ENCODE assay signal across 9 cellular contexts in genomic region chr4:91113130-91113706, GRCh38.
A peak's percentile ranks its signal among the peaks of the same experiment; 100 is the strongest.
DNase-seq lines count a peak whose midpoint lies in the region; ATAC-seq and TF ChIP-seq lines count a peak whose summit lies in the region.
"Had no signal": no experiment of that assay in that cellular context is flagged by ENCODE, and none has a peak within 500 bp of the region (broad histone marks: within the 10 kb centered on the region; RNA-seq: fewer than 3 reads in every experiment).

No MANE protein-coding gene starts in this region.

- no peak overlapping the region for H2BK15ac ChIP-seq in mesenchymal stem cell (ENCODE audit: low read depth, poor library complexity, severe bottlenecking)

- H3K27ac ChIP-seq in ascending aorta (no peak overlapping the region), mesenchymal stem cell (ENCODE audit: low read length, poor library complexity, severe bottlenecking) (no peak overlapping the region)

- no peak overlapping the region for H3K14ac ChIP-seq in mesenchymal stem cell (ENCODE audit: low read length in 2 of 2)

- H3K27me3 ChIP-seq in ascending aorta (no peaks in the 10 kb centered on the region), mesenchymal stem cell (ENCODE audit: control insufficient read depth in 1 of 2, insufficient read depth in 1 of 2, low read length in 2 of 2) (no peaks in the 10 kb centered on the region)

- H3K36me3 ChIP-seq in ascending aorta (no peaks in the 10 kb centered on the region), mesenchymal stem cell (ENCODE audit: control insufficient read depth in 1 of 2, insufficient read depth in 2 of 2, low read depth in 1 of 2, low read length in 2 of 2) (no peaks in the 10 kb centered on the region)

- H4K8ac ChIP-seq in mesenchymal stem cell (ENCODE audit: low read length): no peak overlapping the region

- H3K4ac ChIP-seq in mesenchymal stem cell (ENCODE audit: low read depth in 1 of 2, low read length in 2 of 2): no peak overlapping the region

- POLR2A ChIA-PET in naive thymus-derived CD8-positive, alpha-beta T cell (lab: Charles Lee): no interaction called here

- ATAC-seq in HG03432 (IDR thresholded peaks at IDR 0.05; ENCODE audit: unreplicated experiment) (peak; percentile 61), GM21360 (IDR thresholded peaks at IDR 0.05; ENCODE audit: unreplicated experiment) (no peak)
- no peak for ATAC-seq in naive thymus-derived CD8-positive, alpha-beta T cell

- intact Hi-C loops in ascending aorta (cut with DNase I): no loop called here

- no peak overlapping the region for H3K4me2 ChIP-seq in mesenchymal stem cell (ENCODE audit: low read length, poor library complexity, severe bottlenecking)

- no peak overlapping the region for H3K27ac Mint-ChIP-seq in naive thymus-derived CD8-positive, alpha-beta T cell
- H3K27ac Mint-ChIP-seq: naive B cell had no signal

- no peaks in the 10 kb centered on the region for H3K9me3 ChIP-seq in ascending aorta
- H3K9me3 ChIP-seq in mesenchymal stem cell (ENCODE audit: control insufficient read depth, low read length): no peaks in the 10 kb centered on the region

- no peaks in the 10 kb centered on the region for H3K79me1 ChIP-seq in mesenchymal stem cell (replicated peaks; ENCODE audit: low read length, poor library complexity, severe bottlenecking)

- no peaks in the 10 kb centered on the region for H3K27me3 Mint-ChIP-seq in naive thymus-derived CD8-positive, alpha-beta T cell
- H3K27me3 Mint-ChIP-seq: naive B cell had no signal

- peak; percentile 63 for TF ChIP-seq CTCF in GM12873 (IDR thresholded peaks at IDR 0.05; ENCODE audit: insufficient read depth, low read depth, low read length, missing control alignments)
- TF ChIP-seq CTCF in ascending aorta (IDR thresholded peaks at IDR 0.05): peak in 2 of 3 experiments; percentile 17 to 43

- H3K4me1 Mint-ChIP-seq in naive thymus-derived CD8-positive, alpha-beta T cell: no peaks in the 10 kb centered on the region
- H3K4me1 Mint-ChIP-seq: naive B cell had no signal

- no peak overlapping the region for H2BK5ac ChIP-seq in mesenchymal stem cell (ENCODE audit: low read depth, low read length, poor library complexity, severe bottlenecking)

- DNase-seq in ascending aorta (ENCODE audit: low spot score in 2 of 2) (no peak), mesenchymal stem cell (peak; percentile 34), NCI-H187 treated with DMSO at 0.1 percent for 48 hours (lab: John Stamatoyannopoulos, UW) (no peak), NCI-H226 (no peak)
- DNase-seq in naive thymus-derived CD8-positive, alpha-beta T cell: no peak
- DNase-seq: naive B cell had no signal

- no peak overlapping the region for H3K9ac ChIP-seq in mesenchymal stem cell (ENCODE audit: low read length)

- WGBS in mesenchymal stem cell: 28% methylated on average over 2 of the region's 4 CpGs

- H4K91ac ChIP-seq in mesenchymal stem cell (ENCODE audit: low read length): no peak overlapping the region

- H3K9me3 Mint-ChIP-seq in naive thymus-derived CD8-positive, alpha-beta T cell: peaks cover 0 to 15% (median 2%) of the 10 kb centered on the region in 9 donors
- H3K9me3 Mint-ChIP-seq: naive B cell had no signal

- H3K4me3 ChIP-seq in ascending aorta: no peak overlapping the region
- H3K4me3 ChIP-seq in mesenchymal stem cell (ENCODE audit: insufficient read depth in 1 of 2, low read depth in 1 of 2, low read length in 2 of 2): no peak overlapping the region

- H3K36me3 Mint-ChIP-seq in naive thymus-derived CD8-positive, alpha-beta T cell: no peaks in the 10 kb centered on the region
- H3K36me3 Mint-ChIP-seq: naive B cell had no signal

- no peak overlapping the region for H3K4me3 Mint-ChIP-seq in naive thymus-derived CD8-positive, alpha-beta T cell
- H3K4me3 Mint-ChIP-seq: naive B cell had no signal

- H2BK120ac ChIP-seq in mesenchymal stem cell (ENCODE audit: low read depth, low read length): no peak overlapping the region

- no peak overlapping the region for H3K18ac ChIP-seq in mesenchymal stem cell (ENCODE audit: low read depth in 1 of 2, low read length in 2 of 2)

- no peak overlapping the region for H2BK12ac ChIP-seq in mesenchymal stem cell (ENCODE audit: low read length in 2 of 2)

- H3K4me1 ChIP-seq in ascending aorta (no peaks in the 10 kb centered on the region), mesenchymal stem cell (ENCODE audit: control insufficient read depth, insufficient read depth, low read depth, low read length) (no peaks in the 10 kb centered on the region)

- H2AFZ ChIP-seq in mesenchymal stem cell (ENCODE audit: low read depth, low read length): no peak overlapping the region

- H2AK5ac ChIP-seq in mesenchymal stem cell (ENCODE audit: low read length, severe bottlenecking): no peak overlapping the region

- no peak overlapping the region for H3K23ac ChIP-seq in mesenchymal stem cell (ENCODE audit: low read length in 2 of 2)
